23 cellular contexts compared by ENCODE assay signal in the genomic region with DNA sequence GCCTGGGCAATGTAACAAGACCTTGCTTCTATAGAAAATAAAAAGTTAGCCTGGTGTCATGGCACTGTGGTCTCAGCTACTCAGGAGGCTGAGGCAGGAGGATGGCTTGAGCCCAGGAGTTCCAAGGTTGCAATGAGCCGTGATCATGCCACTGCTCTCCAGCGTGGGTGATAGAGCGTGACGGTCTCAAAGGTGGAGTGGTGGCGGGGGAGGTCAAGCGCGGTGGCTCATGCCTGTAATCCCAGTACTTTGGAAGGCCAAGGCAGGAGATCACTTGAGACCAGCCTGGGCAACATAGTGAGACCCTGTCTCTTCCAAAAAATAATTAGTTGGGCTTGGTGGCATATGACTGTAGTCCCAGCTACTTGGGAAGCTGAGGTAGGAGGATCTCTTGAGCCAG. TPM values are rescaled to one million over a fixed set of nuclear protein-coding genes. Genes with fewer than 3 reads are reported as not detected.
DNase-seq lines count a peak whose midpoint lies in the region; ATAC-seq, FAIRE-seq and TF ChIP-seq lines count a peak whose summit lies in the region.
"Had no signal": no experiment of that assay in that cellular context is flagged by ENCODE, and none has a peak within 500 bp of the region (broad histone marks: within the 10 kb centered on the region; RNA-seq: fewer than 3 reads in every experiment).

No MANE protein-coding gene starts in this region.

- in situ Hi-C loops in K562 (cut with MboI) = no loop called here

- no peak for TF ChIP-seq RAD21 in K562 (CRISPR knock-in tag; conservative IDR thresholded peaks at IDR 0.05 in 1 of 2, IDR thresholded peaks at IDR 0.05 in 1 of 2)

- 84% methylated on average over 7 of the region's 7 CpGs for WGBS in K562 (ENCODE audit: insufficient coverage, low coverage, missing lambda C conversion rate)
- WGBS in ovary, 3 donors = 86 to 90% (median 90%) methylated on average over 7 of the region's 7 CpGs

- H3K4me3 ChIP-seq in K562 = no peak overlapping the region
- H3K4me3 ChIP-seq in ovary = no peak overlapping the region
- H3K4me3 ChIP-seq in vagina = no peak overlapping the region
- H3K4me3 ChIP-seq: A549, SK-N-MC had no signal

- peak overlapping the region; percentile 75 for H3K27ac Mint-ChIP-seq in activated T-cell treated with anti-CD3 and anti-CD28 coated beads, Interleukin-2, amount 50 U/mL, for 24 hours
- peak overlapping the region in 2 of 3 donors; percentile 31 to 87 for H3K27ac Mint-ChIP-seq in IgD-negative memory B cell
- H3K27ac Mint-ChIP-seq in nephron progenitor cell = peak overlapping the region; percentile 93

- intact Hi-C loops in K562 (cut with micrococcal nuclease) = no loop called here
- intact Hi-C loops in ovary (cut with DNase I) = no loop called here
- intact Hi-C loops in vagina (cut with DNase I) = no loop called here

- no peak for TF ChIP-seq EP300 in K562 (IDR thresholded peaks at IDR 0.05; ENCODE audit: low read length)
- TF ChIP-seq EP300 in ovary (IDR thresholded peaks at IDR 0.05) = no peak

- H4K20me1 ChIP-seq in K562 (replicated peaks; ENCODE audit: control insufficient read depth, insufficient read depth, low read length) = no peaks in the 10 kb centered on the region

- TF ChIP-seq POLR2A in K562 (conservative IDR thresholded peaks at IDR 0.05) (no peak), H54 (IDR thresholded peaks at IDR 0.05; ENCODE audit: low read depth, low read length) (no peak), ovary (IDR thresholded peaks at IDR 0.05) (no peak), vagina (IDR thresholded peaks at IDR 0.05) (no peak)

- no peaks in the 10 kb centered on the region for H3K27me3 ChIP-seq in K562 (ENCODE audit: control insufficient read depth in 2 of 2, insufficient read depth in 2 of 2, low read length in 2 of 2)
- H3K27me3 ChIP-seq in ovary = no peaks in the 10 kb centered on the region
- no peaks in the 10 kb centered on the region for H3K27me3 ChIP-seq in vagina
- H3K27me3 ChIP-seq: BE2C had no signal

- CTCF ChIA-PET in K562 (lab: Yijun Ruan, JAX; ENCODE audit: low intra/inter-chr PET ratio) = no interaction called here

- TF ChIP-seq CTCF in K562 (IDR thresholded peaks at IDR 0.05 in 2 of 3, conservative IDR thresholded peaks at IDR 0.05 in 1 of 3; ENCODE audit: insufficient read depth in 2 of 3, low read depth in 1 of 3, low read length in 3 of 3) = no peak
- TF ChIP-seq CTCF in nephron progenitor cell (IDR thresholded peaks at IDR 0.05) = no peak
- TF ChIP-seq CTCF in ovary (IDR thresholded peaks at IDR 0.05) = no peak
- TF ChIP-seq CTCF in vagina (IDR thresholded peaks at IDR 0.05) = no peak

- no peak overlapping the region for H3K4me2 ChIP-seq in K562 (ENCODE audit: insufficient read depth, low read length)
- H3K4me2 ChIP-seq: A549 had no signal

- no TSS peak for BruUV-seq in K562 (replicated peaks; lab: Mats Ljungman, UMichigan)

- H3K9me3 Mint-ChIP-seq in activated T-cell treated with anti-CD3 and anti-CD28 coated beads, Interleukin-2, amount 50 U/mL, for 24 hours = no peaks in the 10 kb centered on the region
- H3K9me3 Mint-ChIP-seq in IgD-negative memory B cell (no peaks in the 10 kb centered on the region), nephron progenitor cell (peaks cover 12% of the 10 kb centered on the region)

- no peaks in the 10 kb centered on the region for H3K79me2 ChIP-seq in K562 (ENCODE audit: control insufficient read depth, insufficient read depth, low read length)

- no peaks in the 10 kb centered on the region for H3K9me1 ChIP-seq in K562 (ENCODE audit: control insufficient read depth, insufficient read depth, low read length)

- H3K36me3 ChIP-seq in K562 (ENCODE audit: control insufficient read depth, insufficient read depth, low read length) (peaks cover 8% of the 10 kb centered on the region; the same call in 1 of the 3 replicates), ovary (no peaks in the 10 kb centered on the region), vagina (no peaks in the 10 kb centered on the region)
- H3K36me3 ChIP-seq: BE2C had no signal

- ATAC-seq in K562 = no peak
- ATAC-seq: A549, PC-3 had no signal

- no peak overlapping the region for H3K9ac ChIP-seq in K562 (ENCODE audit: insufficient read depth in 1 of 2, low read depth in 2 of 2, low read length in 2 of 2)

- no peak overlapping the region for H2AFZ ChIP-seq in K562 (ENCODE audit: low read depth, low read length)

- FAIRE-seq in K562 (lab: Jason Lieb, UNC) = no peak
- no peak for FAIRE-seq in H54 (lab: Jason Lieb, UNC)
- FAIRE-seq: A549, G401.6, GM12892, GM18507 had no signal

- no peaks in the 10 kb centered on the region for H3K9me3 ChIP-seq in K562 (replicated peaks; ENCODE audit: control insufficient read depth, insufficient read depth, low read depth, low read length)
- no peaks in the 10 kb centered on the region for H3K9me3 ChIP-seq in ovary
- H3K9me3 ChIP-seq in vagina = no peaks in the 10 kb centered on the region
- H3K9me3 ChIP-seq: A549, BE2C had no signal

- no peak overlapping the region for H3K27ac ChIP-seq in K562 (ENCODE audit: extremely low read depth, low read depth, low read length)
- no peak overlapping the region for H3K27ac ChIP-seq in ovary
- no peak overlapping the region for H3K27ac ChIP-seq in vagina
- H3K27ac ChIP-seq: A549, SK-N-MC had no signal

- no peak for DNase-seq in activated T-cell treated with anti-CD3 and anti-CD28 coated beads, Interleukin-2, amount 50 U/mL, for 24 hours
- DNase-seq in activated T-cell treated with anti-CD3 and anti-CD28 coated beads, Interleukin-2, amount 50 U/mL, for 1 hour = no peak
- DNase-seq in K562 (ENCODE audit: extremely low read depth in 1 of 4, low spot score in 3 of 4) (no peak), nephron progenitor cell (no peak), H54 (ENCODE audit: insufficient read length, low spot score) (no peak), ovary (no peak), vagina (ENCODE audit: extremely low spot score in 2 of 2) (no peak)
- DNase-seq: BE2C, KG1, NCI-H1092, NCI-H1436, NCI-H187 treated with DMSO at 0.1 percent for 48 hours, NCI-H2107, NCI-H446 treated with DMSO at 0.1 percent for 48 hours, NCI-H526 treated with DMSO at 0.1 percent for 48 hours, PC-3, SHP77 had no signal

- no peak overlapping the region for H3K4me3 Mint-ChIP-seq in activated T-cell treated with anti-CD3 and anti-CD28 coated beads, Interleukin-2, amount 50 U/mL, for 24 hours
- no peak overlapping the region for H3K4me3 Mint-ChIP-seq in IgD-negative memory B cell
- no peak overlapping the region for H3K4me3 Mint-ChIP-seq in nephron progenitor cell

- POLR2A ChIA-PET in K562 (lab: Yijun Ruan, JAX) = no interaction called here

- H3K36me3 Mint-ChIP-seq in activated T-cell treated with anti-CD3 and anti-CD28 coated beads, Interleukin-2, amount 50 U/mL, for 24 hours (ENCODE audit: low read depth) = peaks cover 19% of the 10 kb centered on the region
- H3K36me3 Mint-ChIP-seq in IgD-negative memory B cell = no peaks in the 10 kb centered on the region
- peaks cover 16% of the 10 kb centered on the region for H3K36me3 Mint-ChIP-seq in nephron progenitor cell (ENCODE audit: low read depth)

- H3K4me1 ChIP-seq in K562 (replicated peaks in 1 of 2; ENCODE audit: control insufficient read depth in 2 of 2, insufficient read depth in 2 of 2, low read length in 2 of 2) = peaks cover 2 to 3% of the 10 kb centered on the region in 2 experiments; a peak in 4 of 5 replicates
- peaks cover 4% of the 10 kb centered on the region for H3K4me1 ChIP-seq in ovary (ENCODE audit: insufficient read depth)
- H3K4me1 ChIP-seq in vagina = peaks cover 29% of the 10 kb centered on the region
- H3K4me1 ChIP-seq: A549, BE2C had no signal

- H3K27me3 Mint-ChIP-seq in activated T-cell treated with anti-CD3 and anti-CD28 coated beads, Interleukin-2, amount 50 U/mL, for 24 hours = no peaks in the 10 kb centered on the region
- H3K27me3 Mint-ChIP-seq in IgD-negative memory B cell (no peaks in the 10 kb centered on the region), nephron progenitor cell (ENCODE audit: low read depth, poor library complexity) (peaks cover 10% of the 10 kb centered on the region)

- peaks cover 14% of the 10 kb centered on the region for H3K4me1 Mint-ChIP-seq in activated T-cell treated with anti-CD3 and anti-CD28 coated beads, Interleukin-2, amount 50 U/mL, for 24 hours (ENCODE audit: low read depth)
- H3K4me1 Mint-ChIP-seq in IgD-negative memory B cell (peaks cover 15 to 18% (median 16%) of the 10 kb centered on the region in 3 donors), nephron progenitor cell (peaks cover 11% of the 10 kb centered on the region)

TF ChIP-seq in K562, 482 proteins besides CTCF, POLR2A, EP300 and RAD21 (continues in another document):
- no peak for TF ChIP-seq ZNF41 (CRISPR knock-in tag; conservative IDR thresholded peaks at IDR 0.05)

RNA-seq across cellular contexts. Expression of a gene that starts 16.7 kb away (rescaled TPM):
- polyA plus RNA-seq in IgD-negative memory B cell (20.7 TPM), K562 (2011; rRNA removed) (29.1 and 44.3 TPM in 2 replicates), K562 (2014; fragmentation: Illumina TruSeq; extraction: Trizol) (42.6 and 48.5 TPM in 2 replicates), K562 (2014; fragmentation: Nextera tagmentation; extraction: Ambion mirVana) (10 to 100 TPM; 44.4 to 65.9 TPM), K562 (2014; rRNA removed) (36.6 and 44.9 TPM in 2 replicates), ovary (10 to 100 TPM; 12.0 to 19.4 TPM)
- 37.5 and 84.0 TPM in 2 replicates for total RNA-seq in K562 (2011; cell fraction: chromatin; rRNA removed; ENCODE audit: low replicate concordance)
- total RNA-seq in K562 (2011; cell fraction: nucleolus; rRNA removed) = 62.2 and 72.4 TPM in 2 replicates
- 47.8 and 52.1 TPM in 2 replicates for total RNA-seq in K562 (2011; cell fraction: nucleoplasm; rRNA removed)
- total RNA-seq in K562 (2014; rRNA removed) (33.3 and 47.1 TPM in 2 replicates), K562 (2014; rRNA removed; fragmentation: Illumina TruSeq; extraction: Trizol) (20.2 and 24.5 TPM in 2 replicates), K562 (2015; rRNA removed; fragmentation: Illumina TruSeq; extraction: Trizol) (27.4 and 28.1 TPM in 2 replicates), K562 (2021) (56.8 and 63.1 TPM in 2 replicates), ovary (10 to 100 TPM; 18.8 to 60.2 (median 34.1) TPM), vagina (50.3 TPM)
- 48.2 and 59.1 TPM in 2 replicates for polyA plus RNA-seq in K562 (2011; cell fraction: cytosol; rRNA removed)
- polyA plus RNA-seq in K562 (2011; cell fraction: nucleus; rRNA removed) = 112 and 122 TPM in 2 replicates
- 31.9 and 36.1 TPM in 2 replicates for polyA plus RNA-seq in K562 (2012)
- polyA minus RNA-seq in K562 (2011; rRNA and poly(A)+ RNA removed) = 14.8 and 17.3 TPM in 2 replicates
- 17.0 and 18.8 TPM in 2 replicates for polyA minus RNA-seq in K562 (2011; cell fraction: cytosol; rRNA and poly(A)+ RNA removed)
- polyA minus RNA-seq in K562 (2011; cell fraction: nucleus; rRNA and poly(A)+ RNA removed) = 22.3 and 29.7 TPM in 2 replicates
